Comparison of ENCODE assay signal across 8 cellular contexts in the genomic region with DNA sequence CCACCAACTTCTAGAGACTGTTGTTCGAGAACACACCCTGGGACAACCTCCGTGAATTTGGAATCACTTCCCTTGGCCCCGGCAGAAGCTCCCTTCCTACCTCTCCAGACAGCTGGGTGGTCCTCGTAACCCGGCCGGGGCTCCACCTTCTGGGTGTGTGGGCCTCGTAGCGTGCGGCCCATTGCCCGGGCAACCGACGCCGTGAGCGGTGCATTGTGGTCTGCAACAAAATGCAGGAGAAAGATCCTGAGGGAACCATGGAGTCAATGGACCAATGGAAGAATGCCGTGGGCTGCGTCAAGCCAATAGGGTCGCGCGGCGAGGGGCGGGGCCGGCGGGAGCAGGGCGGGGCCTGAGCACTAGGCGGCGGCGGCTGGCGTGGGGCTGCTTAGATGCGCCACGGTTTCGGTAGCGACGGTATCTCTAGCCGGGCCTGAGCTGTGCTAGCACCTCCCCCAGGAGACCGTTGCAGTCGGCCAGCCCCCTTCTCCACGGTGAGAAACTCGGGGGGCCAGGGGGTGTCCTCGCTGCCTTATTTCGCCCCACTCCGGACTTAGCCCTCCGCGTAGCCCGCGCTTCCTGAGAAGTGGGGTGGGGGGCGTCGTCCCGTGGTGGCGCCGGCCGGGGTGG. TPM values are rescaled to one million over a fixed set of nuclear protein-coding genes. Genes with fewer than 3 reads are reported as not detected.
DNase-seq lines count a peak whose midpoint lies in the region; ATAC-seq, FAIRE-seq and TF ChIP-seq lines count a peak whose summit lies in the region.

A gene (plus strand): TSS at position 391 of the 630 bp plus-strand sequence. CDS start 309 bp downstream, outside the sequence.

- H3K23ac ChIP-seq in H1 (ENCODE audit: insufficient read length): peak within 1 kb of the TSS; percentile 17
- peak within 1 kb of the TSS; percentile 24 for H3K23ac ChIP-seq in mesendoderm (ENCODE audit: low read length)

- H3K79me2 ChIP-seq in H1 (ENCODE audit: control insufficient read depth in 1 of 2, insufficient read depth in 2 of 2, low read length in 2 of 2): peaks cover 16 to 20% of the 10 kb centered on the region in 2 experiments
- peaks cover 20% of the 10 kb centered on the region for H3K79me2 ChIP-seq in mesendoderm (ENCODE audit: control insufficient read depth, insufficient read depth, low read length)

- H2AFZ ChIP-seq in H1 (ENCODE audit: low read length): peak within 1 kb of the TSS; percentile 79

- H3K27ac ChIP-seq in H1 (ENCODE audit: low read depth, low read length) (peak within 1 kb of the TSS; percentile 43; the same call in 1 of the 2 replicates), mesendoderm (ENCODE audit: low read depth, low read length) (peak within 1 kb of the TSS; percentile 69)

- H3K4ac ChIP-seq in H1 (replicated peaks; ENCODE audit: insufficient read length, low read depth, low read length) (no peak within 1 kb of the TSS), mesendoderm (ENCODE audit: low read depth, low read length) (peak within 1 kb of the TSS; percentile 97)

- H3K4me1 ChIP-seq in H1 (replicated peaks in 1 of 4; ENCODE audit: control insufficient read depth in 3 of 4, insufficient read depth in 4 of 4, low read length in 3 of 4): peaks cover 0 to 6% (median 1%) of the 10 kb centered on the region in 4 experiments; a peak in 3 of 7 replicates
- H3K4me1 ChIP-seq in mesendoderm (ENCODE audit: control insufficient read depth, low read depth, low read length): peaks cover 2% of the 10 kb centered on the region

- ATAC-seq in GM21367 (IDR thresholded peaks at IDR 0.05; ENCODE audit: unreplicated experiment): peak; percentile 89

- peak within 1 kb of the TSS; percentile 84 for H3K14ac ChIP-seq in H1 (ENCODE audit: insufficient read length)

- H3K4me2 ChIP-seq in H1 (ENCODE audit: insufficient read depth in 1 of 2, low read depth in 2 of 2, low read length in 2 of 2): peak within 1 kb of the TSS; percentile 85 to 86
- H3K4me2 ChIP-seq in mesendoderm (ENCODE audit: low read length): peak within 1 kb of the TSS; percentile 97

- peak within 1 kb of the TSS; percentile 95 to 96 (median 95) for H3K4me3 ChIP-seq in H1 (ENCODE audit: extremely low read depth in 1 of 4, insufficient read depth in 2 of 4, low read depth in 3 of 4, low read length in 4 of 4)
- H3K4me3 ChIP-seq in mesendoderm (ENCODE audit: low read length): peak within 1 kb of the TSS; percentile 99

- H3K9ac ChIP-seq in H1 (replicated peaks in 1 of 4; ENCODE audit: extremely low read depth in 1 of 4, low read depth in 3 of 4, low read length in 3 of 4) (peak within 1 kb of the TSS; percentile 56 to 80 (median 64)), mesendoderm (ENCODE audit: low read length) (peak within 1 kb of the TSS; percentile 81)

- H3K23me2 ChIP-seq in H1 (ENCODE audit: low read depth, low read length): peaks cover 10% of the 10 kb centered on the region

- 0 out of 3 replicates have a peak, but pooled peaks of 1 of the 2 experiments have one; percentile 39 for TF ChIP-seq EP300 in H1 (IDR thresholded peaks at IDR 0.05; ENCODE audit: borderline replicate concordance in 1 of 2, low read depth in 2 of 2, low read length in 2 of 2)

- peak within 1 kb of the TSS; percentile 77; the same call in 1 of the 2 replicates for H2BK5ac ChIP-seq in H1 (ENCODE audit: low read depth, low read length)
- no peak within 1 kb of the TSS for H2BK5ac ChIP-seq in mesendoderm (ENCODE audit: low read length)

- no peak within 1 kb of the TSS for H2BK15ac ChIP-seq in H1 (ENCODE audit: low read length)
- no peak within 1 kb of the TSS for H2BK15ac ChIP-seq in mesendoderm (replicated peaks; ENCODE audit: low read depth)

- DNase-seq in COLO829 (ENCODE audit: low spot score) (peak; percentile 96), HTR-8/SVneo (ENCODE audit: insufficient read length, low spot score) (peak; percentile 96), NOMO-1 treated with dmso at 0.1 percent for 144 hours (lab: John Stamatoyannopoulos, UW; ENCODE audit: unreplicated experiment) (peak; percentile 90), H1 (ENCODE audit: low read depth in 1 of 2, low spot score in 2 of 2) (peak; percentile 93 to 100), mesendoderm (peak; percentile 98)
- DNase-seq in activated CD8-positive, alpha-beta memory T cell treated with anti-CD3 and anti-CD28 coated beads for 48 hours (ENCODE audit: low read depth in 2 of 3, low spot score in 2 of 3): peak; percentile 96 to 97 (median 96)
- peak; percentile 94 for DNase-seq in stimulated activated CD8-positive, alpha-beta memory T cell treated with anti-CD3 and anti-CD28 coated beads, Interleukin-15, amount 100 ng/mL, for 1 hour (ENCODE audit: low read depth)

- no peak within 1 kb of the TSS for H2BK20ac ChIP-seq in H1 (ENCODE audit: low read length)

- H3K18ac ChIP-seq in H1 (ENCODE audit: extremely low read depth, low read length) (peak within 1 kb of the TSS; percentile 81; the same call in 1 of the 2 replicates), mesendoderm (ENCODE audit: low read length) (peak within 1 kb of the TSS; percentile 98)

- POLR2A ChIA-PET in H1 (lab: Charles Lee; ENCODE audit: partially characterized antibody): interaction anchor here (0.7 to 10.1 kb wide), 28 partner anchors 10 to 295 kb away, joined by 3 to 119 read pairs (median 6); a partner anchor contains a TSS

- H3K27me3 ChIP-seq in H1 (replicated peaks in 1 of 4; ENCODE audit: control insufficient read depth in 3 of 4, extremely low read depth in 1 of 4, insufficient read depth in 3 of 4, low read length in 3 of 4) (no peaks in the 10 kb centered on the region), mesendoderm (ENCODE audit: insufficient read depth, low read length, poor library complexity) (no peaks in the 10 kb centered on the region)

- no peaks in the 10 kb centered on the region for H3K9me3 ChIP-seq in H1 (ENCODE audit: insufficient read depth in 2 of 2, low read depth in 1 of 2, low read length in 1 of 2)

- FAIRE-seq in HTR-8/SVneo (lab: Jason Lieb, UNC): peak; percentile 93
- no peak for FAIRE-seq in H1 (lab: Jason Lieb, UNC)

- peak within 1 kb of the TSS; percentile 67 for H3K56ac ChIP-seq in H1 (replicated peaks; ENCODE audit: insufficient read length, low read depth, low read length)
- H3K56ac ChIP-seq in mesendoderm (ENCODE audit: low read length): peak within 1 kb of the TSS; percentile 93

- peaks cover 12 to 13% of the 10 kb centered on the region in 2 experiments for H4K20me1 ChIP-seq in H1 (replicated peaks in 1 of 2; ENCODE audit: control insufficient read depth in 1 of 2, insufficient read depth in 2 of 2, low read length in 2 of 2)

- H4K5ac ChIP-seq in H1 (ENCODE audit: insufficient read length, low read depth, low read length) (peak within 1 kb of the TSS; percentile 88), mesendoderm (ENCODE audit: low read length) (no peak within 1 kb of the TSS)

- peak; percentile 97 to 98 for TF ChIP-seq POLR2A in H1 (IDR thresholded peaks at IDR 0.05; ENCODE audit: control extremely low read depth in 1 of 2, low read depth in 2 of 2, low read length in 2 of 2)

- H2BK120ac ChIP-seq in H1 (replicated peaks; ENCODE audit: low read depth, low read length) (no peak within 1 kb of the TSS), mesendoderm (ENCODE audit: low read depth, low read length) (peak within 1 kb of the TSS; percentile 5)

- H4K8ac ChIP-seq in H1 (ENCODE audit: extremely low read depth, insufficient read depth, low read length) (peak within 1 kb of the TSS; percentile 80), mesendoderm (ENCODE audit: low read depth, low read length) (no peak within 1 kb of the TSS)

- no peak within 1 kb of the TSS for H2BK12ac ChIP-seq in H1 (ENCODE audit: low read depth, low read length)

- H3K36me3 ChIP-seq in H1 (ENCODE audit: control insufficient read depth in 2 of 4, insufficient read depth in 4 of 4, low read length in 3 of 4): peaks cover 2 to 17% (median 9%) of the 10 kb centered on the region in 4 experiments; a peak in 7 of 8 replicates
- peaks cover 4% of the 10 kb centered on the region for H3K36me3 ChIP-seq in mesendoderm (ENCODE audit: control insufficient read depth, insufficient read depth, low read length)

- H3K79me1 ChIP-seq in H1 (ENCODE audit: low read depth, low read length) (0 out of 2 replicates have a peak, but pooled peaks cover 3% of the 10 kb centered on the region), mesendoderm (ENCODE audit: low read length) (peaks cover 6% of the 10 kb centered on the region)

- WGBS in H1 (ENCODE audit: extremely low coverage in 1 of 2, insufficient coverage in 1 of 2, insufficient read length in 1 of 2, insufficient replicate concordance in 2 of 2, low coverage in 1 of 2, low lambda C conversion rate in 2 of 2, missing lambda C conversion rate in 1 of 2), 2 experiments: 2% methylated on average over 36 of the region's 51 CpGs; no CpG with 5 or more reads in 1 of the 2 experiments
- WGBS in mesendoderm (ENCODE audit: extremely low coverage, insufficient coverage, low lambda C conversion rate): no CpG with 5 or more reads among the region's 51 CpGs

- H4K91ac ChIP-seq in H1 (replicated peaks; ENCODE audit: insufficient read length, low read length): no peak within 1 kb of the TSS

- no peak for TF ChIP-seq CTCF in H1 (IDR thresholded peaks at IDR 0.05; ENCODE audit: control extremely low read depth in 1 of 3, insufficient read depth in 1 of 3, low read depth in 1 of 3, low read length in 3 of 3)

- H2AK5ac ChIP-seq in H1 (ENCODE audit: low read depth, low read length) (no peak within 1 kb of the TSS), mesendoderm (ENCODE audit: low read length) (no peak within 1 kb of the TSS)

- CTCF ChIA-PET in H1 (lab: Charles Lee; ENCODE audit: partially characterized antibody): interaction anchor here (0.6 to 2.1 kb wide), 9 partner anchors 16 to 215 kb away, joined by 3 to 7 read pairs (median 4); no protein-coding TSS in a partner anchor

- TF ChIP-seq RAD21 in H1 (IDR thresholded peaks at IDR 0.05 in 1 of 2, conservative IDR thresholded peaks at IDR 0.05 in 1 of 2; ENCODE audit: low read depth in 2 of 2, low read length in 2 of 2): no peak

TF ChIP-seq in H1, 55 proteins besides CTCF, POLR2A, EP300 and RAD21 (continues in another document):
- TF ChIP-seq EGR1 (IDR thresholded peaks at IDR 0.05; ENCODE audit: borderline replicate concordance, low read depth, low read length): no peak
- no peak for TF ChIP-seq CHD1 (IDR thresholded peaks at IDR 0.05; ENCODE audit: low read depth, low read length)

RNA-seq across cellular contexts. Expression of the gene that starts here (rescaled TPM):
- 419 and 423 TPM in 2 replicates for total RNA-seq in H1 (2021; fragmentation: NEBNext Ultra II Directional; extraction: Animal tissue kit (Norgen Biotek cat#: 25700))
- 314 and 488 TPM in 2 replicates for polyA plus RNA-seq in H1 (2011; rRNA removed)
- 519 TPM for polyA plus RNA-seq in H1 (2011; cell fraction: cytosol; rRNA removed)
- polyA plus RNA-seq in H1 (2011; cell fraction: nucleus; rRNA removed): 154 TPM
- polyA plus RNA-seq in H1 (2012, experiment 1 of 2): 457 to 576 TPM (median 535 TPM) in 4 replicates
- polyA plus RNA-seq in H1 (2012, experiment 2 of 2): 681 TPM
- 402 TPM for polyA plus RNA-seq in H1 (2013, experiment 1 of 2)
- polyA plus RNA-seq in H1 (2013, experiment 2 of 2): 410 TPM
- 117 and 134 TPM in 2 replicates for polyA minus RNA-seq in H1 (2011; rRNA and poly(A)+ RNA removed)
- 152 TPM for polyA minus RNA-seq in H1 (2011; cell fraction: cytosol; rRNA and poly(A)+ RNA removed)
- 85.4 TPM for polyA minus RNA-seq in H1 (2011; cell fraction: nucleus; rRNA and poly(A)+ RNA removed)
- polyA plus RNA-seq in mesendoderm (2013, experiment 1 of 2): 544 TPM
- 543 TPM for polyA plus RNA-seq in mesendoderm (2013, experiment 2 of 2)

Comparison
In these comparisons a context has a peak if more than half of its experiments do, and no peak if none do; other contexts are left out.
1. Peak in every context shown above with its lines: DNase-seq, ATAC-seq, H3K4me3 ChIP-seq and H3K27ac ChIP-seq.